In the genomic region with DNA sequence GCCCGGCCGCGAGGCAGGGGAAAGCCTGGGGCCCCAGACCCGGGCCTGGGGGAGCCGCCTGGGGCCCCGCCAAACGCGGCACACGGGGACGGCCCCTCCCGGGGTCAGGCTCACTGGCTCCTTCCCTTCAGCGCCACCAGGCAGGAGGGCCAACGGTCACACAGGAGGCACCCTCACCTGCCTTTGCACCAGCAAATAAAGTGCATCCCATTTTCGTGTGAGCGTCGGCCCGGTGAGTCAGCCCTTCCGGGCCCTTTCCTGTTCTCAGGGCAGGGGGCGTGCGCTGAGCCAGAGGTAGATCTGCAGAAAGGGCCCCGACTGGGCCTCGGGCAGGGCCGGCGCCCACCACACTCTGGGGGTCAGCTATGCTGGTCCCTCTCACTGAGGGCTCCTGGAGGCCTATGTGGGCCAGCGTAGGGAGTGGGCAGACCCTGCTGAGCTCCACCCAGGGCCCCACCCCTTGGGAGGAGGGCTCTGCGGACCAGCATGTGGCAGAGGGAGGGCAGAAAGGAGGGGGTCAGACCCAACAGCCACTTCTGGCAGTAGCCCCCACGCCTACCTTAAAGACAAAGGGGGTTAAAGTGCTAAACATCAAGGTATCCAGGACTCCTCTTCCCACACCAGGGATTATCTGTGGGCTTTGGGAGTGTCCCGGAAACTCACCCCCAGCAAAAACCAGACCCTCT, we compare ENCODE assay signal across 8 cellular contexts. TPM values are rescaled to one million over a fixed set of nuclear protein-coding genes. Genes with fewer than 3 reads are reported as not detected.
DNase-seq lines count a peak whose midpoint lies in the region; ATAC-seq and TF ChIP-seq lines count a peak whose summit lies in the region.

No MANE protein-coding gene starts in this region.

- H3K36me3 Mint-ChIP-seq in activated naive CD4-positive, alpha-beta T cell treated with anti-CD3 and anti-CD28 coated beads for 36 hours (ENCODE audit: low read depth) = peaks cover 7% of the 10 kb centered on the region

- WGBS in HUES64 = 3% methylated on average over 28 of the region's 28 CpGs
- WGBS in gastroesophageal sphincter (ENCODE audit: low coverage in 1 of 2), 2 donors = 0 to 7% methylated on average over 5 of the region's 28 CpGs

- peaks cover 21% of the 10 kb centered on the region for H3K36me3 ChIP-seq in HUES64 (ENCODE audit: insufficient read depth, low read length)
- peaks cover 0 to 38% of the 10 kb centered on the region in 2 donors for H3K36me3 ChIP-seq in gastroesophageal sphincter
- H3K36me3 ChIP-seq in vagina = peaks cover 0 to 20% of the 10 kb centered on the region in 2 donors

- H3K27ac Mint-ChIP-seq in activated naive CD4-positive, alpha-beta T cell treated with anti-CD3 and anti-CD28 coated beads for 36 hours = peak overlapping the region; percentile 85

- peaks cover 19% of the 10 kb centered on the region; the same call in 1 of the 2 replicates for H3K4me1 ChIP-seq in HUES64 (ENCODE audit: insufficient read depth, low read length)
- H3K4me1 ChIP-seq in gastroesophageal sphincter = peaks cover 0 to 55% (median 37%) of the 10 kb centered on the region in 3 donors
- H3K4me1 ChIP-seq in vagina = peaks cover 52% of the 10 kb centered on the region

- H3K9me3 ChIP-seq in HUES64 (ENCODE audit: insufficient read depth, low read depth, low read length) (no peaks in the 10 kb centered on the region), gastroesophageal sphincter (no peaks in the 10 kb centered on the region), vagina (no peaks in the 10 kb centered on the region)

- intact Hi-C loops in activated naive CD4-positive, alpha-beta T cell treated with anti-CD3 and anti-CD28 coated beads for 36 hours (cut with micrococcal nuclease) = loop anchor here (1.0 to 5.0 kb wide), 7 partner anchors 20 to 330 kb away; partner anchors contain the start of genes DNAJC5, GMEB2, RTEL1 and TPD52L2
- intact Hi-C loops in vagina (cut with DNase I) = no loop called here

- peaks cover 39% of the 10 kb centered on the region for H3K4me1 Mint-ChIP-seq in activated naive CD4-positive, alpha-beta T cell treated with anti-CD3 and anti-CD28 coated beads for 36 hours (ENCODE audit: low read depth)

- TF ChIP-seq POLR2A in gastroesophageal sphincter (IDR thresholded peaks at IDR 0.05) (peak in 1 of 2 donors; percentile 14), vagina (IDR thresholded peaks at IDR 0.05) (no peak)

- no peaks in the 10 kb centered on the region for H3K27me3 Mint-ChIP-seq in activated naive CD4-positive, alpha-beta T cell treated with anti-CD3 and anti-CD28 coated beads for 36 hours (ENCODE audit: low read depth)

- TF ChIP-seq EP300 in gastroesophageal sphincter (IDR thresholded peaks at IDR 0.05) = no peak

- CTCF ChIA-PET in activated naive CD4-positive, alpha-beta T cell treated with anti-CD3 and anti-CD28 coated beads for 36 hours (lab: Charles Lee) = interaction anchor here (0.5 to 1.0 kb wide), 3 partner anchors 21 to 307 kb away, joined by 3 to 4 read pairs (median 3); partner anchors contain the start of gene PRPF6

- peak; percentile 44 for ATAC-seq in gastroesophageal sphincter

- H3K27ac ChIP-seq in HUES64 (ENCODE audit: low read depth, low read length) (peak overlapping the region; percentile 72), gastroesophageal sphincter (peak overlapping the region in 3 of 4 donors; percentile 72 to 95 (median 80)), vagina (peak overlapping the region; percentile 70)

- peak overlapping the region; percentile 77 for H3K9ac ChIP-seq in HUES64 (ENCODE audit: low read depth, low read length)

- H3K4me3 Mint-ChIP-seq in activated naive CD4-positive, alpha-beta T cell treated with anti-CD3 and anti-CD28 coated beads for 36 hours = peak overlapping the region; percentile 74

- no peaks in the 10 kb centered on the region for H3K27me3 ChIP-seq in HUES64 (ENCODE audit: insufficient read depth, low read length)
- H3K27me3 ChIP-seq in gastroesophageal sphincter = no peaks in the 10 kb centered on the region
- H3K27me3 ChIP-seq in vagina = no peaks in the 10 kb centered on the region

- H3K4me3 ChIP-seq in HUES64 (ENCODE audit: low read length) = peak overlapping the region; percentile 69
- peak overlapping the region; percentile 42 to 99 for H3K4me3 ChIP-seq in gastroesophageal sphincter
- peak overlapping the region; percentile 93 to 99 for H3K4me3 ChIP-seq in vagina

- no peaks in the 10 kb centered on the region for H3K9me3 Mint-ChIP-seq in activated naive CD4-positive, alpha-beta T cell treated with anti-CD3 and anti-CD28 coated beads for 36 hours

- peak; percentile 76 for DNase-seq in SIG-M5 treated with dmso at 0.1 percent for 504 hours (lab: John Stamatoyannopoulos, UW; ENCODE audit: unreplicated experiment)
- no peak for DNase-seq in SIG-M5 (lab: John Stamatoyannopoulos, UW)
- peak; percentile 85 for DNase-seq in RPMI8226
- DNase-seq in activated naive CD4-positive, alpha-beta T cell treated with anti-CD3 and anti-CD28 coated beads for 36 hours = peak; percentile 88
- peak; percentile 30 for DNase-seq in occipital lobe (lab: John Stamatoyannopoulos, UW)
- no peak for DNase-seq in vagina (ENCODE audit: extremely low spot score in 2 of 2)

- TF ChIP-seq CTCF in gastroesophageal sphincter (IDR thresholded peaks at IDR 0.05) = peak in 2 of 4 experiments; percentile 16 to 19
- TF ChIP-seq CTCF in vagina (IDR thresholded peaks at IDR 0.05) = peak in 1 of 3 experiments; percentile 13

RNA-seq across cellular contexts. Expression of gene UCKL1, which starts 0.9 kb away (rescaled TPM):
- polyA plus RNA-seq in HUES64 (2013, experiment 1 of 2) = 29.9 TPM
- 24.9 TPM for polyA plus RNA-seq in HUES64 (2013, experiment 2 of 2)
- 10 to 100 TPM; 23.3 to 23.9 TPM for total RNA-seq in activated naive CD4-positive, alpha-beta T cell treated with anti-CD3 and anti-CD28 coated beads for 36 hours
- total RNA-seq in gastroesophageal sphincter = 10 to 100 TPM; 19.8 to 27.7 (median 22.6) TPM
- total RNA-seq in occipital lobe = 17.8 TPM
- total RNA-seq in vagina = 50.1 TPM

RNA-seq across cellular contexts. Expression of gene ZNF512B, which starts 12.6 kb away (rescaled TPM):
- polyA plus RNA-seq in HUES64 (2013, experiment 1 of 2) = 13.2 TPM
- 10.1 TPM for polyA plus RNA-seq in HUES64 (2013, experiment 2 of 2)
- 1 to 10 TPM; 7.9 to 8.3 TPM for total RNA-seq in activated naive CD4-positive, alpha-beta T cell treated with anti-CD3 and anti-CD28 coated beads for 36 hours
- total RNA-seq in gastroesophageal sphincter (10 to 100 TPM in 2 of 4 donors, 1 to 10 TPM in 2; 9.0 to 13.8 (median 10.0) TPM), occipital lobe (15.8 TPM), vagina (10.3 TPM)

RNA-seq across cellular contexts. Expression of gene SAMD10, which starts 22.3 kb away (rescaled TPM):
- polyA plus RNA-seq in HUES64 (2013, experiment 1 of 2) = 3.4 TPM
- polyA plus RNA-seq in HUES64 (2013, experiment 2 of 2) = 3.9 TPM
- total RNA-seq in activated naive CD4-positive, alpha-beta T cell treated with anti-CD3 and anti-CD28 coated beads for 36 hours = 10 to 100 TPM; 20.5 to 21.8 TPM
- total RNA-seq in gastroesophageal sphincter (1 to 10 TPM in 2 of 4 donors, under 1 TPM in 2; 0.62 to 4.6 (median 1.9) TPM), occipital lobe (6.4 TPM), vagina (11.8 TPM)

RNA-seq across cellular contexts. Expression of gene PRPF6, which starts 23.8 kb away (rescaled TPM):
- 52.4 TPM for polyA plus RNA-seq in HUES64 (2013, experiment 1 of 2)
- 53.8 TPM for polyA plus RNA-seq in HUES64 (2013, experiment 2 of 2)
- total RNA-seq in activated naive CD4-positive, alpha-beta T cell treated with anti-CD3 and anti-CD28 coated beads for 36 hours = 10 to 100 TPM; 39.4 to 40.2 TPM
- 10 to 100 TPM; 53.7 to 73.0 (median 67.6) TPM for total RNA-seq in gastroesophageal sphincter
- total RNA-seq in occipital lobe = 71.0 TPM
- 50.6 TPM for total RNA-seq in vagina

Comparison
In these comparisons a context has a peak if more than half of its experiments do, and no peak if none do; other contexts are left out.
1. DNase-seq: peak in SIG-M5 treated with dmso at 0.1 percent for 504 hours (single experiment), RPMI8226 (single experiment), activated naive CD4-positive, alpha-beta T cell treated with anti-CD3 and anti-CD28 coated beads for 36 hours (single experiment) and occipital lobe (single experiment); none in SIG-M5 (single experiment) and vagina (0 of 2).
2. Peak in every context shown above with its lines, with median percentiles within 50 percentile points of each other: H3K27ac ChIP-seq and H3K4me3 ChIP-seq.